ENCODE assay signal across 1 cellular context in the genomic region with DNA sequence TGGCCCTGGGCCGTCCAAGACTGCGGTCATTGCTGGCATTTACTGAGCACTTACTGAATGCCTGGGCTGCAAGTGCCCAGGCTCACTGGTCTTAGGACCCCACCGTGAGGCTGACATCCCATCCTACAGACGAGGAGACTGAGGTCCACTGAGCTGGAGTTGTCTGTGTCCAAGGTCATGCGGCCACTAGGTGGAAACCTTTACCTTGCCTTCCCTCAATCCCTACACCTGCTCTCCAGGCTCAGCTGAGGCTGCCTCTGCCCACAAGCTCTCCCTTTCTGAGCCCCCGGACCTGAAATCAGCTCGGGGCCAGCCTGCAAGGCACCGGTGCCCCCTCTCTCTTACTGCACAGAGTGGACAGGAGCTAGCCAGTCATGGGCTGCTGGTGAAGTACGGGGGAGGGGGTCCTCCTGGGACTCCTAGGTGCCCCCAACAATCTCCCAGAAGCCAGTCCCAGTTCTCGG.
TF ChIP-seq lines count a peak whose summit lies in the region.

No MANE protein-coding gene starts in this region.

TF ChIP-seq in HEK293, 187 proteins besides CTCF, POLR2A, EP300 and RAD21 (continued from another document and continues in another):
- 0 out of 2 replicates have a peak, but pooled peaks have one; percentile 26 for TF ChIP-seq ZNF24 (tag by site-specific recombination; IDR thresholded peaks at IDR 0.05)
- TF ChIP-seq ZBTB8A (tag by site-specific recombination; IDR thresholded peaks at IDR 0.05) = no peak
- TF ChIP-seq, protein P1, sequence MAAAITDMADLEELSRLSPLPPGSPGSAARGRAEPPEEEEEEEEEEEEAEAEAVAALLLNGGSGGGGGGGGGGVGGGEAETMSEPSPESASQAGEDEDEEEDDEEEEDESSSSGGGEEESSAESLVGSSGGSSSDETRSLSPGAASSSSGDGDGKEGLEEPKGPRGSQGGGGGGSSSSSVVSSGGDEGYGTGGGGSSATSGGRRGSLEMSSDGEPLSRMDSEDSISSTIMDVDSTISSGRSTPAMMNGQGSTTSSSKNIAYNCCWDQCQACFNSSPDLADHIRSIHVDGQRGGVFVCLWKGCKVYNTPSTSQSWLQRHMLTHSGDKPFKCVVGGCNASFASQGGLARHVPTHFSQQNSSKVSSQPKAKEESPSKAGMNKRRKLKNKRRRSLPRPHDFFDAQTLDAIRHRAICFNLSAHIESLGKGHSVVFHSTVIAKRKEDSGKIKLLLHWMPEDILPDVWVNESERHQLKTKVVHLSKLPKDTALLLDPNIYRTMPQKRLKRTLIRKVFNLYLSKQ (tag by site-specific recombination; IDR thresholded peaks at IDR 0.05; ENCODE audit: borderline replicate concordance) = no peak
- TF ChIP-seq ZEB2 (tag by site-specific recombination; IDR thresholded peaks at IDR 0.05) = peak; percentile 52; the same call in 1 of the 2 replicates
- TF ChIP-seq ZNF121 (tag by site-specific recombination; IDR thresholded peaks at IDR 0.05) = peak; percentile 61; the same call in 1 of the 2 replicates
- TF ChIP-seq, protein P2, sequence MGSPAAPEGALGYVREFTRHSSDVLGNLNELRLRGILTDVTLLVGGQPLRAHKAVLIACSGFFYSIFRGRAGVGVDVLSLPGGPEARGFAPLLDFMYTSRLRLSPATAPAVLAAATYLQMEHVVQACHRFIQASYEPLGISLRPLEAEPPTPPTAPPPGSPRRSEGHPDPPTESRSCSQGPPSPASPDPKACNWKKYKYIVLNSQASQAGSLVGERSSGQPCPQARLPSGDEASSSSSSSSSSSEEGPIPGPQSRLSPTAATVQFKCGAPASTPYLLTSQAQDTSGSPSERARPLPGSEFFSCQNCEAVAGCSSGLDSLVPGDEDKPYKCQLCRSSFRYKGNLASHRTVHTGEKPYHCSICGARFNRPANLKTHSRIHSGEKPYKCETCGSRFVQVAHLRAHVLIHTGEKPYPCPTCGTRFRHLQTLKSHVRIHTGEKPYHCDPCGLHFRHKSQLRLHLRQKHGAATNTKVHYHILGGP (tag by site-specific recombination; IDR thresholded peaks at IDR 0.05) = no peak
- no peak for TF ChIP-seq ZNF777 (tag by site-specific recombination; IDR thresholded peaks at IDR 0.05; ENCODE audit: borderline replicate concordance)
- TF ChIP-seq, protein P3, sequence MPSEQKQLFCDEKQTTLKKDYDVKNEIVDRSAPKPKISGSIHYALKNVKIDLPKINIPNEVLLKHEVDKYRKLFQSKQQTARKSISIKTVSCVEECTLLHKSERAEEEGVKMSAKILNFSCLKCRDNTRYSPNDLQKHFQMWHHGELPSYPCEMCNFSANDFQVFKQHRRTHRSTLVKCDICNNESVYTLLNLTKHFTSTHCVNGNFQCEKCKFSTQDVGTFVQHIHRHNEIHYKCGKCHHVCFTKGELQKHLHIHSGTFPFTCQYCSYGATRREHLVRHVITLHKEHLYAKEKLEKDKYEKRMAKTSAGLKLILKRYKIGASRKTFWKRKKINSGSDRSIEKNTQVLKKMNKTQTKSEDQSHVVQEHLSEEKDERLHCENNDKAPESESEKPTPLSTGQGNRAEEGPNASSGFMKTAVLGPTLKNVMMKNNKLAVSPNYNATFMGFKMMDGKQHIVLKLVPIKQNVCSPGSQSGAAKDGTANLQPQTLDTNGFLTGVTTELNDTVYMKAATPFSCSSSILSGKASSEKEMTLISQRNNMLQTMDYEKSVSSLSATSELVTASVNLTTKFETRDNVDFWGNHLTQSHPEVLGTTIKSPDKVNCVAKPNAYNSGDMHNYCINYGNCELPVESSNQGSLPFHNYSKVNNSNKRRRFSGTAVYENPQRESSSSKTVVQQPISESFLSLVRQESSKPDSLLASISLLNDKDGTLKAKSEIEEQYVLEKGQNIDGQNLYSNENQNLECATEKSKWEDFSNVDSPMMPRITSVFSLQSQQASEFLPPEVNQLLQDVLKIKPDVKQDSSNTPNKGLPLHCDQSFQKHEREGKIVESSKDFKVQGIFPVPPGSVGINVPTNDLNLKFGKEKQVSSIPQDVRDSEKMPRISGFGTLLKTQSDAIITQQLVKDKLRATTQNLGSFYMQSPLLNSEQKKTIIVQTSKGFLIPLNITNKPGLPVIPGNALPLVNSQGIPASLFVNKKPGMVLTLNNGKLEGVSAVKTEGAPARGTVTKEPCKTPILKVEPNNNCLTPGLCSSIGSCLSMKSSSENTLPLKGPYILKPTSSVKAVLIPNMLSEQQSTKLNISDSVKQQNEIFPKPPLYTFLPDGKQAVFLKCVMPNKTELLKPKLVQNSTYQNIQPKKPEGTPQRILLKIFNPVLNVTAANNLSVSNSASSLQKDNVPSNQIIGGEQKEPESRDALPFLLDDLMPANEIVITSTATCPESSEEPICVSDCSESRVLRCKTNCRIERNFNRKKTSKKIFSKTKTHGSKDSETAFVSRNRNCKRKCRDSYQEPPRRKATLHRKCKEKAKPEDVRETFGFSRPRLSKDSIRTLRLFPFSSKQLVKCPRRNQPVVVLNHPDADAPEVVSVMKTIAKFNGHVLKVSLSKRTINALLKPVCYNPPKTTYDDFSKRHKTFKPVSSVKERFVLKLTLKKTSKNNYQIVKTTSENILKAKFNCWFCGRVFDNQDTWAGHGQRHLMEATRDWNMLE (tag by site-specific recombination; conservative IDR thresholded peaks at IDR 0.05; ENCODE audit: low read depth) = no peak
- TF ChIP-seq ZNF792 (tag by site-specific recombination; IDR thresholded peaks at IDR 0.05) = no peak
- no peak for TF ChIP-seq ZNF621 (tag by site-specific recombination; IDR thresholded peaks at IDR 0.05)
- no peak for TF ChIP-seq TRIM28 (IDR thresholded peaks at IDR 0.05; ENCODE audit: borderline replicate concordance, low read length)
- TF ChIP-seq ZNF433 (tag by site-specific recombination; IDR thresholded peaks at IDR 0.05; ENCODE audit: low read depth) = no peak
- no peak for TF ChIP-seq ZNF10 (tag by site-specific recombination; IDR thresholded peaks at IDR 0.05)
- no peak for TF ChIP-seq ZNF426 (tag by site-specific recombination; IDR thresholded peaks at IDR 0.05)
- TF ChIP-seq, protein P4, sequence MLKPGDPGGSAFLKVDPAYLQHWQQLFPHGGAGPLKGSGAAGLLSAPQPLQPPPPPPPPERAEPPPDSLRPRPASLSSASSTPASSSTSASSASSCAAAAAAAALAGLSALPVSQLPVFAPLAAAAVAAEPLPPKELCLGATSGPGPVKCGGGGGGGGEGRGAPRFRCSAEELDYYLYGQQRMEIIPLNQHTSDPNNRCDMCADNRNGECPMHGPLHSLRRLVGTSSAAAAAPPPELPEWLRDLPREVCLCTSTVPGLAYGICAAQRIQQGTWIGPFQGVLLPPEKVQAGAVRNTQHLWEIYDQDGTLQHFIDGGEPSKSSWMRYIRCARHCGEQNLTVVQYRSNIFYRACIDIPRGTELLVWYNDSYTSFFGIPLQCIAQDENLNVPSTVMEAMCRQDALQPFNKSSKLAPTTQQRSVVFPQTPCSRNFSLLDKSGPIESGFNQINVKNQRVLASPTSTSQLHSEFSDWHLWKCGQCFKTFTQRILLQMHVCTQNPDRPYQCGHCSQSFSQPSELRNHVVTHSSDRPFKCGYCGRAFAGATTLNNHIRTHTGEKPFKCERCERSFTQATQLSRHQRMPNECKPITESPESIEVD (tag by site-specific recombination; IDR thresholded peaks at IDR 0.05) = no peak
- no peak for TF ChIP-seq ZNF341 (tag by site-specific recombination; IDR thresholded peaks at IDR 0.05; ENCODE audit: low read depth)
- TF ChIP-seq ZNF274 (IDR thresholded peaks at IDR 0.05; ENCODE audit: low read length) = no peak
- no peak for TF ChIP-seq ZNF274 (tag by site-specific recombination; IDR thresholded peaks at IDR 0.05; ENCODE audit: borderline replicate concordance)
- TF ChIP-seq KLF16 (tag by site-specific recombination; IDR thresholded peaks at IDR 0.05) = no peak
- no peak for TF ChIP-seq ZNF366 (tag by site-specific recombination; conservative IDR thresholded peaks at IDR 0.05)
- TF ChIP-seq ZNF223 (tag by site-specific recombination; IDR thresholded peaks at IDR 0.05) = no peak
- TF ChIP-seq ZNF521 (tag by site-specific recombination; IDR thresholded peaks at IDR 0.05) = no peak
- TF ChIP-seq MZF1 (tag by site-specific recombination; IDR thresholded peaks at IDR 0.05; ENCODE audit: borderline replicate concordance) = no peak
- TF ChIP-seq, protein P5, sequence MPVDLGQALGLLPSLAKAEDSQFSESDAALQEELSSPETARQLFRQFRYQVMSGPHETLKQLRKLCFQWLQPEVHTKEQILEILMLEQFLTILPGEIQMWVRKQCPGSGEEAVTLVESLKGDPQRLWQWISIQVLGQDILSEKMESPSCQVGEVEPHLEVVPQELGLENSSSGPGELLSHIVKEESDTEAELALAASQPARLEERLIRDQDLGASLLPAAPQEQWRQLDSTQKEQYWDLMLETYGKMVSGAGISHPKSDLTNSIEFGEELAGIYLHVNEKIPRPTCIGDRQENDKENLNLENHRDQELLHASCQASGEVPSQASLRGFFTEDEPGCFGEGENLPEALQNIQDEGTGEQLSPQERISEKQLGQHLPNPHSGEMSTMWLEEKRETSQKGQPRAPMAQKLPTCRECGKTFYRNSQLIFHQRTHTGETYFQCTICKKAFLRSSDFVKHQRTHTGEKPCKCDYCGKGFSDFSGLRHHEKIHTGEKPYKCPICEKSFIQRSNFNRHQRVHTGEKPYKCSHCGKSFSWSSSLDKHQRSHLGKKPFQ (tag by site-specific recombination; IDR thresholded peaks at IDR 0.05) = no peak
- TF ChIP-seq ZFP69B (tag by site-specific recombination; IDR thresholded peaks at IDR 0.05) = no peak
- TF ChIP-seq, protein P6, sequence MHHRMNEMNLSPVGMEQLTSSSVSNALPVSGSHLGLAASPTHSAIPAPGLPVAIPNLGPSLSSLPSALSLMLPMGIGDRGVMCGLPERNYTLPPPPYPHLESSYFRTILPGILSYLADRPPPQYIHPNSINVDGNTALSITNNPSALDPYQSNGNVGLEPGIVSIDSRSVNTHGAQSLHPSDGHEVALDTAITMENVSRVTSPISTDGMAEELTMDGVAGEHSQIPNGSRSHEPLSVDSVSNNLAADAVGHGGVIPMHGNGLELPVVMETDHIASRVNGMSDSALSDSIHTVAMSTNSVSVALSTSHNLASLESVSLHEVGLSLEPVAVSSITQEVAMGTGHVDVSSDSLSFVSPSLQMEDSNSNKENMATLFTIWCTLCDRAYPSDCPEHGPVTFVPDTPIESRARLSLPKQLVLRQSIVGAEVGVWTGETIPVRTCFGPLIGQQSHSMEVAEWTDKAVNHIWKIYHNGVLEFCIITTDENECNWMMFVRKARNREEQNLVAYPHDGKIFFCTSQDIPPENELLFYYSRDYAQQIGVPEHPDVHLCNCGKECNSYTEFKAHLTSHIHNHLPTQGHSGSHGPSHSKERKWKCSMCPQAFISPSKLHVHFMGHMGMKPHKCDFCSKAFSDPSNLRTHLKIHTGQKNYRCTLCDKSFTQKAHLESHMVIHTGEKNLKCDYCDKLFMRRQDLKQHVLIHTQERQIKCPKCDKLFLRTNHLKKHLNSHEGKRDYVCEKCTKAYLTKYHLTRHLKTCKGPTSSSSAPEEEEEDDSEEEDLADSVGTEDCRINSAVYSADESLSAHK (tag by site-specific recombination; IDR thresholded peaks at IDR 0.05) = no peak
- 0 out of 2 replicates have a peak, but pooled peaks have one; percentile 30 for TF ChIP-seq BCL11B (tag by site-specific recombination; IDR thresholded peaks at IDR 0.05; ENCODE audit: low read depth)
- TF ChIP-seq ZNF600 (tag by site-specific recombination; IDR thresholded peaks at IDR 0.05) = no peak
- TF ChIP-seq, protein P7, sequence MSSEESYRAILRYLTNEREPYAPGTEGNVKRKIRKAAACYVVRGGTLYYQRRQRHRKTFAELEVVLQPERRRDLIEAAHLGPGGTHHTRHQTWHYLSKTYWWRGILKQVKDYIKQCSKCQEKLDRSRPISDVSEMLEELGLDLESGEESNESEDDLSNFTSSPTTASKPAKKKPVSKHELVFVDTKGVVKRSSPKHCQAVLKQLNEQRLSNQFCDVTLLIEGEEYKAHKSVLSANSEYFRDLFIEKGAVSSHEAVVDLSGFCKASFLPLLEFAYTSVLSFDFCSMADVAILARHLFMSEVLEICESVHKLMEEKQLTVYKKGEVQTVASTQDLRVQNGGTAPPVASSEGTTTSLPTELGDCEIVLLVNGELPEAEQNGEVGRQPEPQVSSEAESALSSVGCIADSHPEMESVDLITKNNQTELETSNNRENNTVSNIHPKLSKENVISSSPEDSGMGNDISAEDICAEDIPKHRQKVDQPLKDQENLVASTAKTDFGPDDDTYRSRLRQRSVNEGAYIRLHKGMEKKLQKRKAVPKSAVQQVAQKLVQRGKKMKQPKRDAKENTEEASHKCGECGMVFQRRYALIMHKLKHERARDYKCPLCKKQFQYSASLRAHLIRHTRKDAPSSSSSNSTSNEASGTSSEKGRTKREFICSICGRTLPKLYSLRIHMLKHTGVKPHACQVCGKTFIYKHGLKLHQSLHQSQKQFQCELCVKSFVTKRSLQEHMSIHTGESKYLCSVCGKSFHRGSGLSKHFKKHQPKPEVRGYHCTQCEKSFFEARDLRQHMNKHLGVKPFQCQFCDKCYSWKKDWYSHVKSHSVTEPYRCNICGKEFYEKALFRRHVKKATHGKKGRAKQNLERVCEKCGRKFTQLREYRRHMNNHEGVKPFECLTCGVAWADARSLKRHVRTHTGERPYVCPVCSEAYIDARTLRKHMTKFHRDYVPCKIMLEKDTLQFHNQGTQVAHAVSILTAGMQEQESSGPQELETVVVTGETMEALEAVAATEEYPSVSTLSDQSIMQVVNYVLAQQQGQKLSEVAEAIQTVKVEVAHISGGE (tag by site-specific recombination; conservative IDR thresholded peaks at IDR 0.05; ENCODE audit: low read depth) = no peak
- TF ChIP-seq ZNF211 (tag by site-specific recombination; IDR thresholded peaks at IDR 0.05; ENCODE audit: low read depth) = no peak
- TF ChIP-seq, protein P8, sequence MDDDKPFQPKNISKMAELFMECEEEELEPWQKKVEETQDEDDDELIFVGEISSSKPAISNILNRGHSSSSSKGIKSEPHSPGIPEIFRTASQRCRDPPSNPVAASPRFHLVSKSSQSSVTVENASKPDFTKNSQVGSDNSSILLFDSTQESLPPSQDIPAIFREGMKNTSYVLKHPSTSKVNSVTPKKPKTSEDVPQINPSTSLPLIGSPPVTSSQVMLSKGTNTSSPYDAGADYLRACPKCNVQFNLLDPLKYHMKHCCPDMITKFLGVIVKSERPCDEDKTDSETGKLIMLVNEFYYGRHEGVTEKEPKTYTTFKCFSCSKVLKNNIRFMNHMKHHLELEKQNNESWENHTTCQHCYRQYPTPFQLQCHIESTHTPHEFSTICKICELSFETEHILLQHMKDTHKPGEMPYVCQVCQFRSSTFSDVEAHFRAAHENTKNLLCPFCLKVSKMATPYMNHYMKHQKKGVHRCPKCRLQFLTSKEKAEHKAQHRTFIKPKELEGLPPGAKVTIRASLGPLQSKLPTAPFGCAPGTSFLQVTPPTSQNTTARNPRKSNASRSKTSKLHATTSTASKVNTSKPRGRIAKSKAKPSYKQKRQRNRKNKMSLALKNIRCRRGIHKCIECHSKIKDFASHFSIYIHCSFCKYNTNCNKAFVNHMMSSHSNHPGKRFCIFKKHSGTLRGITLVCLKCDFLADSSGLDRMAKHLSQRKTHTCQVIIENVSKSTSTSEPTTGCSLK (tag by site-specific recombination; IDR thresholded peaks at IDR 0.05) = no peak
- peak; percentile 74 for TF ChIP-seq ZNF664 (tag by site-specific recombination; IDR thresholded peaks at IDR 0.05)
- TF ChIP-seq ZNF830 (tag by site-specific recombination; IDR thresholded peaks at IDR 0.05; ENCODE audit: low read depth) = no peak
- TF ChIP-seq, protein P9, sequence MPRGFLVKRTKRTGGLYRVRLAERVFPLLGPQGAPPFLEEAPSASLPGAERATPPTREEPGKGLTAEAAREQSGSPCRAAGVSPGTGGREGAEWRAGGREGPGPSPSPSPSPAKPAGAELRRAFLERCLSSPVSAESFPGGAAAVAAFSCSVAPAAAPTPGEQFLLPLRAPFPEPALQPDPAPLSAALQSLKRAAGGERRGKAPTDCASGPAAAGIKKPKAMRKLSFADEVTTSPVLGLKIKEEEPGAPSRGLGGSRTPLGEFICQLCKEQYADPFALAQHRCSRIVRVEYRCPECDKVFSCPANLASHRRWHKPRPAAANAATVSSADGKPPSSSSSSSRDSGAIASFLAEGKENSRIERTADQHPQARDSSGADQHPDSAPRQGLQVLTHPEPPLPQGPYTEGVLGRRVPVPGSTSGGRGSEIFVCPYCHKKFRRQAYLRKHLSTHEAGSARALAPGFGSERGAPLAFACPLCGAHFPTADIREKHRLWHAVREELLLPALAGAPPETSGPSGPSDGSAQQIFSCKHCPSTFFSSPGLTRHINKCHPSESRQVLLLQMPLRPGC (tag by site-specific recombination; IDR thresholded peaks at IDR 0.05) = no peak
